Comparison of ENCODE assay signal across 1 cellular context in the genomic region with DNA sequence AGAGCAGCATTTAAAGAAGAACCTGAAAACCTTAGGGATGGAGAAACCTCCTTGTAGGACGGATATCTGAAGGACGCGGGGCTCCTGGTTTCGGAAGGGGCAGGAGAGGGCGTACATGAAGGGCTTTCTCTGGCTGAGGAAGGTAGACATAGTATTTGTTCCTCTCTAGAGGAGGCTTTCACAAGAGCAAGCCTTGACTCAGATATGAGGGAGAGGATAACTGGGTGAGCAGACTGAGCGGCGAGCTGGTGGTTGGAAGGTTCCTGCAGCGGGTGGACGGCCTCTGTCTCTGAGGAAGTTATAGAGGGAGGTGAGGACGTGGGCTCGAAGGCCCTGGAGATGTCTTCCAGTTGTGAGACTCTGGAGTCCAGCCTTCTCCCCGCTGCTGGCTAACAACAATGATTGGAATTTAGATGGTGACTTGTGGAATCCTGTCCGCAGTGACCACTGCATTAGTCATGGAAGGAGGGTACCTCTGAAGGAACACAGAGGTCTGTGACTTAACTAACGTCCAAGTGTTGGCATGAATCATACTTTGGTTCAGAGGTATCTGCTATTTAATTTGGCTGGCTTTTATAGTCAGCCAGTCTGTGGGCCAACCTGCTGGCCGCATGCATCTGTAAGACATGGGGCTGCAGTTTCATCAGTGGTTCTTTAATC.
A peak's percentile ranks its signal among the peaks of the same experiment; 100 is the strongest.
TF ChIP-seq lines count a peak whose summit lies in the region.

No MANE protein-coding gene starts in this region.

TF ChIP-seq in HCT116, 20 proteins besides CTCF, POLR2A, EP300 and RAD21 (continued from another document):
- TF ChIP-seq ZBTB33 (IDR thresholded peaks at IDR 0.05; ENCODE audit: extremely low read depth, insufficient replicate concordance, low read length) = peak; percentile 64
- TF ChIP-seq ELF1 (IDR thresholded peaks at IDR 0.05; ENCODE audit: borderline replicate concordance, low read depth) = no peak
- TF ChIP-seq, protein P1, sequence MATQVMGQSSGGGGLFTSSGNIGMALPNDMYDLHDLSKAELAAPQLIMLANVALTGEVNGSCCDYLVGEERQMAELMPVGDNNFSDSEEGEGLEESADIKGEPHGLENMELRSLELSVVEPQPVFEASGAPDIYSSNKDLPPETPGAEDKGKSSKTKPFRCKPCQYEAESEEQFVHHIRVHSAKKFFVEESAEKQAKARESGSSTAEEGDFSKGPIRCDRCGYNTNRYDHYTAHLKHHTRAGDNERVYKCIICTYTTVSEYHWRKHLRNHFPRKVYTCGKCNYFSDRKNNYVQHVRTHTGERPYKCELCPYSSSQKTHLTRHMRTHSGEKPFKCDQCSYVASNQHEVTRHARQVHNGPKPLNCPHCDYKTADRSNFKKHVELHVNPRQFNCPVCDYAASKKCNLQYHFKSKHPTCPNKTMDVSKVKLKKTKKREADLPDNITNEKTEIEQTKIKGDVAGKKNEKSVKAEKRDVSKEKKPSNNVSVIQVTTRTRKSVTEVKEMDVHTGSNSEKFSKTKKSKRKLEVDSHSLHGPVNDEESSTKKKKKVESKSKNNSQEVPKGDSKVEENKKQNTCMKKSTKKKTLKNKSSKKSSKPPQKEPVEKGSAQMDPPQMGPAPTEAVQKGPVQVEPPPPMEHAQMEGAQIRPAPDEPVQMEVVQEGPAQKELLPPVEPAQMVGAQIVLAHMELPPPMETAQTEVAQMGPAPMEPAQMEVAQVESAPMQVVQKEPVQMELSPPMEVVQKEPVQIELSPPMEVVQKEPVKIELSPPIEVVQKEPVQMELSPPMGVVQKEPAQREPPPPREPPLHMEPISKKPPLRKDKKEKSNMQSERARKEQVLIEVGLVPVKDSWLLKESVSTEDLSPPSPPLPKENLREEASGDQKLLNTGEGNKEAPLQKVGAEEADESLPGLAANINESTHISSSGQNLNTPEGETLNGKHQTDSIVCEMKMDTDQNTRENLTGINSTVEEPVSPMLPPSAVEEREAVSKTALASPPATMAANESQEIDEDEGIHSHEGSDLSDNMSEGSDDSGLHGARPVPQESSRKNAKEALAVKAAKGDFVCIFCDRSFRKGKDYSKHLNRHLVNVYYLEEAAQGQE (IDR thresholded peaks at IDR 0.05; ENCODE audit: low read depth) = no peak
- TF ChIP-seq CEBPB (IDR thresholded peaks at IDR 0.05; ENCODE audit: low read depth) = peak; percentile 82
- TF ChIP-seq SRF (IDR thresholded peaks at IDR 0.05; ENCODE audit: low read depth) = peak; percentile 85
- peak; percentile 97 for TF ChIP-seq SP1 (IDR thresholded peaks at IDR 0.05; ENCODE audit: low read depth)
TF ChIP-seq in HCT116: peak in this region for 13.
